19 cellular contexts compared by ENCODE assay signal in genomic region chr10:5501976-5502902, GRCh38. TPM values are rescaled to one million over a fixed set of nuclear protein-coding genes. Genes with fewer than 3 reads are reported as not detected.
DNase-seq lines count a peak whose midpoint lies in the region; ATAC-seq, FAIRE-seq and TF ChIP-seq lines count a peak whose summit lies in the region.
"Had no signal": no experiment of that assay in that cellular context is flagged by ENCODE, and none has a peak within 500 bp of the region (broad histone marks: within the 10 kb centered on the region; RNA-seq: fewer than 3 reads in every experiment).

No MANE protein-coding gene starts in this region.

- H3K27me3 ChIP-seq in BLaER1 (no peaks in the 10 kb centered on the region), PC-9 (ENCODE audit: insufficient read depth, low read depth) (no peaks in the 10 kb centered on the region), pancreas (no peaks in the 10 kb centered on the region)
- H3K27me3 ChIP-seq: foreskin keratinocyte had no signal

- intact Hi-C loops in PC-9 (cut with micrococcal nuclease; ENCODE audit: unreplicated experiment) (no loop called here), pancreas (cut with DNase I) (no loop called here)

- H3K79me2 ChIP-seq in PC-9 (ENCODE audit: low read depth), result no peaks in the 10 kb centered on the region

- no peak for ATAC-seq in pancreas
- ATAC-seq in GM18861 (IDR thresholded peaks at IDR 0.05; ENCODE audit: unreplicated experiment), result no peak
- ATAC-seq in GM21515 (IDR thresholded peaks at IDR 0.05; ENCODE audit: unreplicated experiment), result no peak
- ATAC-seq: foreskin keratinocyte had no signal

- no TSS peak for BruUV-seq in PC-9 (replicated peaks; lab: Mats Ljungman, UMichigan)

- H3K4me1 ChIP-seq in BLaER1 (peaks cover 11% of the 10 kb centered on the region), PC-9 (replicated peaks; ENCODE audit: insufficient read depth) (peaks cover 67% of the 10 kb centered on the region), pancreas (peaks cover 21 to 28% (median 24%) of the 10 kb centered on the region in 3 donors)

- H3K27ac ChIP-seq in BLaER1, result no peak overlapping the region
- H3K27ac ChIP-seq in PC-9, result no peak overlapping the region
- peak overlapping the region in 3 of 4 donors; percentile 26 to 50 (median 38) for H3K27ac ChIP-seq in pancreas
- H3K27ac ChIP-seq: coronary artery, foreskin keratinocyte, RWPE1 had no signal

- H4K20me1 ChIP-seq in BLaER1, result no peaks in the 10 kb centered on the region
- no peaks in the 10 kb centered on the region for H4K20me1 ChIP-seq in PC-9 (ENCODE audit: insufficient read depth)

- POLR2A ChIA-PET in PC-9 (lab: Charles Lee; ENCODE audit: unreplicated experiment), result interaction anchor here (0.6 kb wide), 1 partner anchor 47 kb away, joined by 6 read pairs; no protein-coding TSS in a partner anchor

- no peaks in the 10 kb centered on the region for H3K36me3 ChIP-seq in BLaER1
- H3K36me3 ChIP-seq in PC-9 (ENCODE audit: low read depth), result no peaks in the 10 kb centered on the region
- no peaks in the 10 kb centered on the region for H3K36me3 ChIP-seq in pancreas

- H3K9me3 ChIP-seq in BLaER1, result no peaks in the 10 kb centered on the region
- no peaks in the 10 kb centered on the region for H3K9me3 ChIP-seq in PC-9 (ENCODE audit: insufficient read depth, low read depth)
- H3K9me3 ChIP-seq in pancreas, result no peaks in the 10 kb centered on the region

- peak overlapping the region; percentile 55 for H3K4me2 ChIP-seq in BLaER1
- H3K4me2 ChIP-seq in PC-9, result peak overlapping the region; percentile 59; the same call in 1 of the 2 replicates

- no peaks in the 10 kb centered on the region for H3K9me2 ChIP-seq in PC-9 (ENCODE audit: insufficient read depth)

- H3F3A ChIP-seq in PC-9 (ENCODE audit: insufficient read depth, low read depth), result no peaks in the 10 kb centered on the region

- H3K9ac ChIP-seq in BLaER1, result 0 out of 2 replicates have a peak overlapping the region, but pooled peaks have one; percentile 19

- TF ChIP-seq CTCF in PC-9 (conservative IDR thresholded peaks at IDR 0.05) (no peak), fibroblast of pulmonary artery (IDR thresholded peaks at IDR 0.05; ENCODE audit: low read length, missing control alignments) (no peak), pancreas (IDR thresholded peaks at IDR 0.05) (no peak)

- H3K4me3 ChIP-seq in BLaER1, result no peak overlapping the region
- H3K4me3 ChIP-seq in PC-9, result no peak overlapping the region
- H3K4me3 ChIP-seq in fibroblast of pulmonary artery (replicated peaks; ENCODE audit: low read depth, low read length), result no peak overlapping the region
- H3K4me3 ChIP-seq in pancreas, result no peak overlapping the region
- H3K4me3 ChIP-seq: coronary artery had no signal

- DNase-seq in PC-9 (no peak), fibroblast of pulmonary artery (ENCODE audit: low read depth) (peak; percentile 53), pancreas (peak in 2 of 6 donors; percentile 2 to 41), NOMO-1 treated with DMSO at 0.1 percent for 48 hours (lab: John Stamatoyannopoulos, UW; ENCODE audit: unreplicated experiment) (no peak)
- DNase-seq: activated naive CD4-positive, alpha-beta T cell treated with anti-CD3 and anti-CD28 coated beads, Interleukin-2, amount 50 U/mL, for 16 hours; activated T-cell treated with anti-CD3 and anti-CD28 coated beads for 4 hours; foreskin keratinocyte; kidney glomerular epithelial cell; NCI-H187 treated with DMSO at 0.1 percent for 48 hours; SW 1271 had no signal

- whole genome bisulfite sequencing in pancreas, 2 donors, result 85 to 89% methylated on average over 24 of the region's 24 CpGs

- no peak overlapping the region for H2AFZ ChIP-seq in PC-9

- no peak for FAIRE-seq in pancreas (lab: Jason Lieb, UNC)
- FAIRE-seq: astrocyte had no signal

- CTCF ChIA-PET in PC-9 (lab: Charles Lee), result interaction anchor here (1.2 kb wide), 1 partner anchor 121 kb away, joined by 3 read pairs; no protein-coding TSS in a partner anchor

RNA-seq across cellular contexts. Expression of gene CALML5, which starts 2.9 kb away (rescaled TPM):
- total RNA-seq in PC-9 (2021) (3.0 and 6.3 TPM in 2 replicates), pancreas (not detected)
- polyA plus RNA-seq in pancreas, result not detected
- total RNA-seq: astrocyte; CD8-positive, alpha-beta memory T cell; neural crest cell; subcutaneous adipose tissue had no signal
- polyA plus RNA-seq: CD8-positive, alpha-beta memory T cell had no signal

RNA-seq across cellular contexts. Expression of gene CALML3, which starts 22.5 kb away (rescaled TPM):
- total RNA-seq in PC-9 (2021) (not detected in 2 replicates), pancreas (not detected)
- polyA plus RNA-seq in pancreas, result under 1 TPM; 0.05 to 0.08 TPM
- total RNA-seq: astrocyte; CD8-positive, alpha-beta memory T cell; neural crest cell; subcutaneous adipose tissue had no signal
- polyA plus RNA-seq: CD8-positive, alpha-beta memory T cell had no signal

Comparison
In these comparisons a context has a peak if more than half of its experiments do, and no peak if none do; other contexts are left out.
1. H3K27ac ChIP-seq: peak in pancreas (3 of 4); none in BLaER1 (single experiment) and PC-9 (single experiment).